In the genomic region with DNA sequence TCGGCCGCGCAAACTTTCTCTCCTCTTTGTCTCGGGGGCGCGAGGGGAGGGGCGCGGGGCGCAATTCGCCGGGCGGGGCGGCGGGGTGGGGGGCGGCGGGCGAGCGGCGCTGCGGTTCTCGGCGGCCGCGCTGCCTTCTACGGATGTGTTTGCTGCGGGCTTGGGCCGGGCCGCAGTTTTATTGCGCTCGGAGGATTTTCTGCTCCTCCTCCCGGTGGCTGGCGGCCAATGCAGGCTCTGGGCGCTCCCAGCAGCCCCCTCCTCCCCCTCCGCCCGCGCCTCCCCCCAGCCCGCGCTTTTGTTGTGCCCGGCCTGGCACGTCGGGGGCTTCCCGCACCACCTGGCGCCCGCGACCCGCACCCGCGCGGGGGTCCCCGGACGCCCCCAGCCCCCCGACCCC, we compare ENCODE assay signal across 8 cellular contexts. TPM values are rescaled to one million over a fixed set of nuclear protein-coding genes. Genes with fewer than 3 reads are reported as not detected.
DNase-seq lines count a peak whose midpoint lies in the region; ATAC-seq and TF ChIP-seq lines count a peak whose summit lies in the region.

A gene with protein sequence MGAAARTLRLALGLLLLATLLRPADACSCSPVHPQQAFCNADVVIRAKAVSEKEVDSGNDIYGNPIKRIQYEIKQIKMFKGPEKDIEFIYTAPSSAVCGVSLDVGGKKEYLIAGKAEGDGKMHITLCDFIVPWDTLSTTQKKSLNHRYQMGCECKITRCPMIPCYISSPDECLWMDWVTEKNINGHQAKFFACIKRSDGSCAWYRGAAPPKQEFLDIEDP (minus strand): TSS at position 154 of the 400 bp plus-strand sequence. CDS start 299 bp downstream, outside the sequence.

- peaks cover 0 to 7% of the 10 kb centered on the region in 2 donors for H3K4me1 Mint-ChIP-seq in natural killer cell

- peak; percentile 78 to 88 (median 87) for ATAC-seq in natural killer cell
- ATAC-seq in HG03571 (IDR thresholded peaks at IDR 0.05; ENCODE audit: unreplicated experiment) = no peak

- DNase-seq in CD1c-positive myeloid dendritic cell (ENCODE audit: extremely low spot score) (peak; percentile 91), Peyer's patch (peak; percentile 74 to 91 (median 86)), fibroblast of the conjunctiva (ENCODE audit: low read depth) (peak; percentile 68), natural killer cell (peak; percentile 46)
- peak; percentile 81 for DNase-seq in Jurkat, Clone E6-1 (ENCODE audit: low read depth, low spot score)
- DNase-seq in activated effector memory CD4-positive, alpha-beta T cell treated with anti-CD3 and anti-CD28 coated beads, Interleukin-2, amount 50 U/mL, for 16 hours = peak; percentile 83
- peak; percentile 53 to 76 (median 66) for DNase-seq in stimulated activated naive CD4-positive, alpha-beta T cell (lab: John Stamatoyannopoulos, UW)

- H3K4me3 Mint-ChIP-seq in natural killer cell = peak within 1 kb of the TSS; percentile 47

- H3K36me3 Mint-ChIP-seq in natural killer cell = no peaks in the 10 kb centered on the region

- no peaks in the 10 kb centered on the region for H3K27me3 ChIP-seq in Peyer's patch

- peak within 1 kb of the TSS; percentile 63 for H3K4me3 ChIP-seq in Jurkat, Clone E6-1 (ENCODE audit: low read length)
- peak within 1 kb of the TSS; percentile 57 to 74 (median 68) for H3K4me3 ChIP-seq in Peyer's patch

- H3K27ac Mint-ChIP-seq in natural killer cell = no peak within 1 kb of the TSS

- no peak for TF ChIP-seq POLR2A in Peyer's patch (IDR thresholded peaks at IDR 0.05)

- H3K27ac ChIP-seq in Peyer's patch = peak within 1 kb of the TSS; percentile 79 to 97 (median 88)

- intact Hi-C loops in natural killer cell (cut with micrococcal nuclease) = no loop called here

- no peaks in the 10 kb centered on the region for H3K9me3 ChIP-seq in Peyer's patch

- TF ChIP-seq CTCF in Peyer's patch (IDR thresholded peaks at IDR 0.05) (peak in 5 of 6 experiments; percentile 19 to 45 (median 38)), natural killer cell (IDR thresholded peaks at IDR 0.05) (peak; percentile 23)

- H3K36me3 ChIP-seq in Peyer's patch = no peaks in the 10 kb centered on the region

- H3K9me3 Mint-ChIP-seq in natural killer cell = no peaks in the 10 kb centered on the region

- peaks cover 19 to 27% of the 10 kb centered on the region in 2 donors for H3K27me3 Mint-ChIP-seq in natural killer cell (ENCODE audit: low read depth in 2 of 2)

- H3K4me1 ChIP-seq in Peyer's patch = peaks cover 0 to 47% (median 14%) of the 10 kb centered on the region in 4 donors

RNA-seq across cellular contexts. Expression of the gene that starts here (rescaled TPM):
- polyA plus RNA-seq in Jurkat, Clone E6-1 (2012; ENCODE audit: insufficient read depth, insufficient read length) = 25.9 TPM
- total RNA-seq in Peyer's patch (10 to 100 TPM; 27.2 to 73.2 (median 45.0) TPM), natural killer cell (1 to 10 TPM; 3.6 to 8.2 (median 7.1) TPM)
